ENCODE assay signal across 25 cellular contexts in genomic region chr2:121241466-121241865, GRCh38. TPM values are rescaled to one million over a fixed set of nuclear protein-coding genes. Genes with fewer than 3 reads are reported as not detected.
"Had no signal": no experiment of that assay in that cellular context is flagged by ENCODE, and none has a peak within 500 bp of the region (broad histone marks: within the 10 kb centered on the region; RNA-seq: fewer than 3 reads in every experiment).

No MANE protein-coding gene starts in this region.

- FAIRE-seq: astrocyte had no signal

- H3K36me3 Mint-ChIP-seq: activated naive CD8-positive, alpha-beta T cell; brain had no signal

- H3K4me3 Mint-ChIP-seq: activated CD8-positive, alpha-beta T cell treated with anti-CD3 and anti-CD28 coated beads, Interleukin-2, amount 10 ng/mL, durations not matched to agents 7 days and 5 days; activated naive CD4-positive, alpha-beta T cell treated with anti-CD3 and anti-CD28 coated beads for 36 hours; activated naive CD8-positive, alpha-beta T cell; activated T-helper 1 cell treated with anti-CD3 and anti-CD28 coated beads, Interleukin-12 subunit alpha, Interleukin-12 subunit beta, Interleukin-2, Interleukin-4 antibody, amounts not matched to agents 30 ng/mL and 10 ng/mL and 1 ng/mL, durations not matched to agents 14 hours and 24 hours and 36 hours; brain; central memory CD8-positive, alpha-beta T cell; T-helper 1 cell treated with Interleukin-12 subunit alpha and Interleukin-12 subunit beta and Interleukin-4 antibody, amounts not matched to agents 30 μg/mL and 1 μg/mL, for 36 hours had no signal

- ATAC-seq: activated CD8-positive, alpha-beta T cell treated with anti-CD3 and anti-CD28 coated beads, Interleukin-2, amount 10 ng/mL, durations not matched to agents 7 days and 5 days; Panc1 had no signal

- H3K27ac Mint-ChIP-seq: activated CD8-positive, alpha-beta T cell treated with anti-CD3 and anti-CD28 coated beads, Interleukin-2, amount 10 ng/mL, durations not matched to agents 7 days and 5 days; activated naive CD4-positive, alpha-beta T cell treated with anti-CD3 and anti-CD28 coated beads for 36 hours; activated naive CD8-positive, alpha-beta T cell; activated T-helper 1 cell treated with anti-CD3 and anti-CD28 coated beads, Interleukin-12 subunit alpha, Interleukin-12 subunit beta, Interleukin-2, Interleukin-4 antibody, amounts not matched to agents 30 ng/mL and 10 ng/mL and 1 ng/mL, durations not matched to agents 14 hours and 24 hours and 36 hours; brain; T-helper 1 cell treated with Interleukin-12 subunit alpha and Interleukin-12 subunit beta and Interleukin-4 antibody, amounts not matched to agents 30 μg/mL and 1 μg/mL, for 36 hours had no signal

- DNase-seq: activated CD4-positive, alpha-beta T cell treated with anti-CD3 and anti-CD28 coated beads for 48 hours; activated CD4-positive, alpha-beta T cell treated with anti-CD3 and anti-CD28 coated beads, Interleukin-2, amount 50 U/mL, for 4 hours; activated CD4-positive, CD25-positive, alpha-beta regulatory T cell treated with anti-CD3 and anti-CD28 coated beads, Interleukin-2, amount 50 U/mL, for 72 hours; activated CD8-positive, alpha-beta memory T cell treated with anti-CD3 and anti-CD28 coated beads, Interleukin-2, amount 50 U/mL, for 48 hours; activated CD8-positive, alpha-beta T cell treated with anti-CD3 and anti-CD28 coated beads, Interleukin-2, amount 10 ng/mL, durations not matched to agents 7 days and 5 days; activated gamma-delta T cell; activated naive CD4-positive, alpha-beta T cell treated with anti-CD3 and anti-CD28 coated beads for 36 hours; activated T-cell treated with anti-CD3 and anti-CD28 coated beads, Interleukin-2, amount 50 U/mL, for 1 hour; amygdala; KG1; NCI-H1092; NCI-H1436; NCI-H187 treated with DMSO at 0.1 percent for 48 hours; NCI-H2081 treated with DMSO at 0.1 percent for 48 hours; NCI-H226; NCI-H526; NK-92 treated with Interleukin-12 subunit alpha and Interleukin-12 subunit beta, amount 100 ng/mL, for 24 hours; SHP77 treated with DMSO at 0.1 percent for 48 hours had no signal

- H3K27me3 Mint-ChIP-seq: activated naive CD8-positive, alpha-beta T cell had no signal

- H3K4me1 Mint-ChIP-seq: brain; central memory CD8-positive, alpha-beta T cell had no signal

- H3K9me3 Mint-ChIP-seq: activated naive CD4-positive, alpha-beta T cell treated with anti-CD3 and anti-CD28 coated beads for 36 hours; activated T-helper 1 cell treated with anti-CD3 and anti-CD28 coated beads, Interleukin-12 subunit alpha, Interleukin-12 subunit beta, Interleukin-2, Interleukin-4 antibody, amounts not matched to agents 30 ng/mL and 10 ng/mL and 1 ng/mL, durations not matched to agents 14 hours and 24 hours and 36 hours; central memory CD8-positive, alpha-beta T cell; T-helper 1 cell treated with Interleukin-12 subunit alpha and Interleukin-12 subunit beta and Interleukin-4 antibody, amounts not matched to agents 30 μg/mL and 1 μg/mL, for 36 hours had no signal

RNA-seq across cellular contexts. Expression of gene TFCP2L1, which starts 43.5 kb away (rescaled TPM):
- total RNA-seq: activated T-helper 1 cell treated with anti-CD3 and anti-CD28 coated beads, Interleukin-12 subunit alpha, Interleukin-12 subunit beta, Interleukin-2, Interleukin-4 antibody, amounts not matched to agents 30 ng/mL and 10 ng/mL and 1 ng/mL, durations not matched to agents 14 hours and 24 hours and 36 hours had no signal
